Comparison of ENCODE assay signal across 28 cellular contexts in genomic region chr3:17257269-17257668, GRCh38.
"Had no signal": no experiment of that assay in that cellular context is flagged by ENCODE, and none has a peak within 500 bp of the region (broad histone marks: within the 10 kb centered on the region; RNA-seq: fewer than 3 reads in every experiment).

No MANE protein-coding gene starts in this region.

- H3K27ac Mint-ChIP-seq: nephron; neural progenitor cell; progenitor cell of endocrine pancreas; stimulated activated effector memory CD8-positive, alpha-beta T cell treated with anti-CD3 and anti-CD28 coated beads, Interleukin-12 subunit alpha, Interleukin-12 subunit beta, amount 100 ng/mL, for 72 hours; stimulated activated naive B cell treated with anti-CD40 and anti-IgM and Interleukin-4, amounts not matched to agents 10 μg/mL and 1 μg/mL and 100 μg/mL, for 72 hours; stimulated activated naive CD8-positive, alpha-beta T cell treated with anti-CD3 and anti-CD28 coated beads, Interleukin-15, Interleukin-2, amounts not matched to agents 100 ng/mL and 50 ng/mL, for 24 hours had no signal

- DNase-seq: occipital lobe; ovary; posterior cingulate gyrus; psoas muscle; right cardiac atrium; right lobe of liver; sigmoid colon; small intestine; stimulated activated CD4-positive, alpha-beta T cell treated with anti-CD3 and anti-CD28 coated beads, Interleukin-15, amount 100 ng/mL, for 24 hours; stimulated activated CD4-positive, alpha-beta T cell treated with anti-CD3 and anti-CD28 coated beads, Interleukin-2, amount 100 ng/mL, for 24 hours; stimulated activated CD4-positive, alpha-beta T cell treated with anti-CD3 and anti-CD28 coated beads, Interleukin-2, amount 100 ng/mL, for 48 hours; stimulated activated CD4-positive, alpha-beta T cell treated with anti-CD3 and anti-CD28 coated beads, Interleukin-4, amount 100 ng/mL, for 24 hours; stimulated activated naive B cell treated with anti-CD40 and anti-IgM and Interleukin-4, amounts not matched to agents 10 μg/mL and 1 μg/mL and 100 μg/mL, for 72 hours; stimulated activated naive CD4-positive, alpha-beta T cell treated with Interleukin-2 at 50 U/mL for 16 hours; stomach; thyroid gland; trophoblast cell; upper lobe of left lung had no signal

- H3K36me3 Mint-ChIP-seq: neural progenitor cell; stimulated activated effector memory CD8-positive, alpha-beta T cell treated with anti-CD3 and anti-CD28 coated beads, Interleukin-12 subunit alpha, Interleukin-12 subunit beta, amount 100 ng/mL, for 72 hours had no signal

- H3K4me1 Mint-ChIP-seq: nephron; stimulated activated effector memory CD8-positive, alpha-beta T cell treated with anti-CD3 and anti-CD28 coated beads, Interleukin-12 subunit alpha, Interleukin-12 subunit beta, amount 100 ng/mL, for 72 hours; stimulated activated naive B cell treated with anti-CD40 and anti-IgM and Interleukin-4, amounts not matched to agents 10 μg/mL and 1 μg/mL and 100 μg/mL, for 72 hours had no signal

- H3K4me3 ChIP-seq: neural progenitor cell, ovary, psoas muscle, right lobe of liver, sigmoid colon, stomach, thoracic aorta, thyroid gland, tibial nerve, upper lobe of left lung, vagina had no signal

- H3K27me3 Mint-ChIP-seq: progenitor cell of endocrine pancreas; stimulated activated naive B cell treated with anti-CD40 and anti-IgM and Interleukin-4, amounts not matched to agents 10 μg/mL and 1 μg/mL and 100 μg/mL, for 72 hours; stimulated activated naive CD8-positive, alpha-beta T cell treated with anti-CD3 and anti-CD28 coated beads, Interleukin-15, Interleukin-2, amounts not matched to agents 100 ng/mL and 50 ng/mL, for 24 hours had no signal

- ATAC-seq: psoas muscle; right cardiac atrium; stimulated activated effector memory CD8-positive, alpha-beta T cell treated with anti-CD3 and anti-CD28 coated beads, Interleukin-12 subunit alpha, Interleukin-12 subunit beta, amount 100 ng/mL, for 72 hours; stimulated activated naive B cell treated with anti-CD40 and anti-IgM and Interleukin-4, amounts not matched to agents 10 μg/mL and 1 μg/mL and 100 μg/mL, for 72 hours had no signal

- H3K36me3 ChIP-seq: neural progenitor cell, ovary, right lobe of liver, sigmoid colon, stomach, thoracic aorta, thyroid gland, tibial nerve, upper lobe of left lung, vagina had no signal

- H3K9me3 ChIP-seq: ovary, psoas muscle, right lobe of liver, sigmoid colon, stomach, thoracic aorta, thyroid gland, tibial nerve, upper lobe of left lung, vagina had no signal

- H3K4me3 Mint-ChIP-seq: nephron; neural progenitor cell; stimulated activated effector memory CD8-positive, alpha-beta T cell treated with anti-CD3 and anti-CD28 coated beads, Interleukin-12 subunit alpha, Interleukin-12 subunit beta, amount 100 ng/mL, for 72 hours; stimulated activated naive B cell treated with anti-CD40 and anti-IgM and Interleukin-4, amounts not matched to agents 10 μg/mL and 1 μg/mL and 100 μg/mL, for 72 hours; stimulated activated naive CD8-positive, alpha-beta T cell treated with anti-CD3 and anti-CD28 coated beads, Interleukin-15, Interleukin-2, amounts not matched to agents 100 ng/mL and 50 ng/mL, for 24 hours had no signal

- H3K27ac ChIP-seq: neural progenitor cell, ovary, parathyroid adenoma, psoas muscle, sigmoid colon, stomach, thoracic aorta, thyroid gland, tibial nerve, upper lobe of left lung, vagina had no signal

- H3K4me1 ChIP-seq: parathyroid adenoma, psoas muscle, sigmoid colon, tibial nerve, upper lobe of left lung, vagina had no signal

- H3K27me3 ChIP-seq: neural progenitor cell, ovary, right lobe of liver, sigmoid colon, stomach, thyroid gland, tibial nerve, upper lobe of left lung, vagina had no signal

- FAIRE-seq: urothelium cell line had no signal
